In genomic region chr16:56013962-56014552, GRCh38 we compare ENCODE assay signal across 8 cellular contexts.
DNase-seq lines count a peak whose midpoint lies in the region; ATAC-seq and TF ChIP-seq lines count a peak whose summit lies in the region.

No MANE protein-coding gene starts in this region.

- H3K9me3 Mint-ChIP-seq in osteocyte (ENCODE audit: unreplicated experiment) = no peaks in the 10 kb centered on the region

- H3K4me3 Mint-ChIP-seq in osteocyte (ENCODE audit: unreplicated experiment) = no peak overlapping the region

- ATAC-seq in HG02763 (IDR thresholded peaks at IDR 0.05; ENCODE audit: unreplicated experiment) = no peak

- TF ChIP-seq CTCF in fibroblast of villous mesenchyme (IDR thresholded peaks at IDR 0.05; ENCODE audit: insufficient read depth, low read depth, low read length) (no peak), osteocyte (IDR thresholded peaks at IDR 0.05) (no peak)

- DNase-seq in NCI-H1694 treated with DMSO at 0.1 percent for 48 hours (lab: John Stamatoyannopoulos, UW) = peak; percentile 2
- no peak for DNase-seq in NCI-H1694 (lab: John Stamatoyannopoulos, UW)
- DNase-seq in UCSD-AML1 (lab: John Stamatoyannopoulos, UW; ENCODE audit: unreplicated experiment) = peak; percentile 58
- DNase-seq in fibroblast of villous mesenchyme (ENCODE audit: low read depth) = peak; percentile 2
- DNase-seq in stimulated activated CD4-positive, alpha-beta T cell treated with anti-CD3 and anti-CD28 coated beads, Interleukin-15, amount 100 ng/mL, for 24 hours = peak; percentile 48
- DNase-seq in osteocyte (ENCODE audit: extremely low spot score, unreplicated experiment) = no peak
- no peak for DNase-seq in NCI-H510A treated with DMSO at 0.1 percent for 48 hours (lab: John Stamatoyannopoulos, UW)

- H3K36me3 Mint-ChIP-seq in osteocyte (ENCODE audit: unreplicated experiment) = no peaks in the 10 kb centered on the region

- H3K27me3 Mint-ChIP-seq in osteocyte (ENCODE audit: unreplicated experiment) = no peaks in the 10 kb centered on the region

- H3K27ac Mint-ChIP-seq in osteocyte (ENCODE audit: unreplicated experiment) = no peak overlapping the region

- no peak overlapping the region for H3K4me3 ChIP-seq in fibroblast of villous mesenchyme (ENCODE audit: low read depth, low read length)

- H3K4me1 Mint-ChIP-seq in osteocyte (ENCODE audit: unreplicated experiment) = no peaks in the 10 kb centered on the region

Comparison
In these comparisons a context has a peak if more than half of its experiments do, and no peak if none do; other contexts are left out.
1. DNase-seq: peak in NCI-H1694 treated with DMSO at 0.1 percent for 48 hours (single experiment), UCSD-AML1 (single experiment), fibroblast of villous mesenchyme (single experiment) and stimulated activated CD4-positive, alpha-beta T cell treated with anti-CD3 and anti-CD28 coated beads, Interleukin-15, amount 100 ng/mL, for 24 hours (single experiment); none in NCI-H1694 (single experiment), osteocyte (single experiment) and NCI-H510A treated with DMSO at 0.1 percent for 48 hours (single experiment).